ENCODE assay signal across 8 cellular contexts in the genomic region with DNA sequence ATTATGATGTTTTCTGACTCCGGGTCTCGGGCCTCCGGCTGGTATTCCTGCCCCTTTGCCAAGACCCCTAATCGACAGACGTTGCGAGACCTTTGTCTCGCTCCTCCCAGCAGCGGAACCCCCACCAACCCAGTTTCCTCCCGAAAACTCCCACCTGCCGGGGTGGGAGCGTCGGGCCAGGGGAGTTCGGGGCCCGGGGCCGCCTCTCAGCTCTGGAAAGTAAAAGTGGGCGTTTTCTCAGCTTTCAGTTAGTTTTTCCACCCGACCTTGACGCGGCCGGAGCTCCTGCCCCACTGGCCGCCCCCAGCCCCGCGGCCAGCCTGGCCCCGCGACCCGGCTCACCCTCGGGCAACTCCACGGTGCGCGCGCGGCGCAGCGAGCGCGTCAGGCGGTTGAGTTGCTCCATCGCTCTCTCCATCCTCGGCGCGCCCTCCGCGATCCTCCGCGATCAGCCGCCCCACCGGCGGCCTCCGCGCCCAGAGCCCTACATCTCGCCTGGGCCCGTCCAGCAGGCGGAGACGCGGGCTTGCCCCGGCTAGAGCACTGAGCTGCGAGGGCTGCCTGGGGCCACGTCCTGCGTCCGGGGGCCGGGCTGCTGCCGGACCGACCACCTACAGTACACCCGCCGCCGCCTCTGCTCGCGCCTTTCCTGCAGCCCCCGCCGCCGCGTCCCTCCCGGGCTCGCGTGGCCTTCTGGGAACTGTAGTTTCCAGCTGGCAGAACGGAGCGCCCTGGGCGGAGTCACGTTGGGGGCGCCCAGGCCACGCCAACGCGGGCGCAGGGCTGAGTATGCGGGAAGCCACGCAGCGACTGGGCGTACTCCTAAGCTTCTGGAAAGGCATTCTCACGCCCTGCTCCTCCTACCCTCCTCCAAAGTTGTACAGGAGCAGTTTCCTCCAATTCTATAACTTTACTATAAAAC. TPM values are rescaled to one million over a fixed set of nuclear protein-coding genes. Genes with fewer than 3 reads are reported as not detected.
A peak's percentile ranks its signal among the peaks of the same experiment; 100 is the strongest.
DNase-seq lines count a peak whose midpoint lies in the region; ATAC-seq, FAIRE-seq and TF ChIP-seq lines count a peak whose summit lies in the region.

A gene with protein sequence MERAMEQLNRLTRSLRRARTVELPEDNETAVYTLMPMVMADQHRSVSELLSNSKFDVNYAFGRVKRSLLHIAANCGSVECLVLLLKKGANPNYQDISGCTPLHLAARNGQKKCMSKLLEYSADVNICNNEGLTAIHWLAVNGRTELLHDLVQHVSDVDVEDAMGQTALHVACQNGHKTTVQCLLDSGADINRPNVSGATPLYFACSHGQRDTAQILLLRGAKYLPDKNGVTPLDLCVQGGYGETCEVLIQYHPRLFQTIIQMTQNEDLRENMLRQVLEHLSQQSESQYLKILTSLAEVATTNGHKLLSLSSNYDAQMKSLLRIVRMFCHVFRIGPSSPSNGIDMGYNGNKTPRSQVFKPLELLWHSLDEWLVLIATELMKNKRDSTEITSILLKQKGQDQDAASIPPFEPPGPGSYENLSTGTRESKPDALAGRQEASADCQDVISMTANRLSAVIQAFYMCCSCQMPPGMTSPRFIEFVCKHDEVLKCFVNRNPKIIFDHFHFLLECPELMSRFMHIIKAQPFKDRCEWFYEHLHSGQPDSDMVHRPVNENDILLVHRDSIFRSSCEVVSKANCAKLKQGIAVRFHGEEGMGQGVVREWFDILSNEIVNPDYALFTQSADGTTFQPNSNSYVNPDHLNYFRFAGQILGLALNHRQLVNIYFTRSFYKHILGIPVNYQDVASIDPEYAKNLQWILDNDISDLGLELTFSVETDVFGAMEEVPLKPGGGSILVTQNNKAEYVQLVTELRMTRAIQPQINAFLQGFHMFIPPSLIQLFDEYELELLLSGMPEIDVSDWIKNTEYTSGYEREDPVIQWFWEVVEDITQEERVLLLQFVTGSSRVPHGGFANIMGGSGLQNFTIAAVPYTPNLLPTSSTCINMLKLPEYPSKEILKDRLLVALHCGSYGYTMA (minus strand): TSS at position 695 of the 922 bp plus-strand sequence. CDS start 277 bp downstream, at position 418.

- H3K4me1 ChIP-seq in A549, result peaks cover 6% of the 10 kb centered on the region; the same call in 1 of the 3 replicates

- H3K27ac ChIP-seq in A549 (peak within 1 kb of the TSS; percentile 80 to 87), skin epidermis (peak within 1 kb of the TSS; percentile 46 to 85 (median 78))

- DNase-seq in A549 (ENCODE audit: low read depth in 1 of 2, low spot score in 1 of 2), result peak; percentile 78 to 83
- DNase-seq in NCI-H2107 (lab: John Stamatoyannopoulos, UW), result peak; percentile 82
- DNase-seq in UCSD-AML1 (lab: John Stamatoyannopoulos, UW; ENCODE audit: unreplicated experiment), result peak; percentile 92
- peak; percentile 52 for DNase-seq in brain pericyte (ENCODE audit: low read depth, low spot score)

- POLR2A ChIA-PET in A549 (lab: Yijun Ruan, JAX), result interaction anchor here (1.5 kb wide), 1 partner anchor 98 kb away, joined by 15 read pairs; a partner anchor contains a TSS

- peak within 1 kb of the TSS; percentile 64 for H3K4me3 ChIP-seq in A549
- peak within 1 kb of the TSS; percentile 92 for H3K4me3 ChIP-seq in iPS-18c (ENCODE audit: insufficient read depth, low read depth, low read length)
- H3K4me3 ChIP-seq in skin epidermis, result peak within 1 kb of the TSS; percentile 66 to 98 (median 90)

- peak within 1 kb of the TSS; percentile 90 for H3K4me2 ChIP-seq in A549

- no peak for FAIRE-seq in A549 (lab: Jason Lieb, UNC)

- no peak for TF ChIP-seq RAD21 in A549 (conservative IDR thresholded peaks at IDR 0.05 in 1 of 2, IDR thresholded peaks at IDR 0.05 in 1 of 2)

- WGBS in A549 (ENCODE audit: missing lambda C conversion rate), result under 1% methylated on average over 41 of the region's 89 CpGs

- peak; percentile 53 for TF ChIP-seq POLR2A in A549 (IDR thresholded peaks at IDR 0.05; ENCODE audit: low read length)

- no peak for TF ChIP-seq EP300 in A549 (IDR thresholded peaks at IDR 0.05)

- CTCF ChIA-PET in A549 (lab: Yijun Ruan, JAX), result interaction anchor here (1.0 to 1.6 kb wide), 5 partner anchors 8 to 219 kb away, joined by 3 to 6 read pairs (median 4); no protein-coding TSS in a partner anchor

- peak; percentile 99 to 100 for ATAC-seq in A549
- ATAC-seq in GM18520 (IDR thresholded peaks at IDR 0.05; ENCODE audit: unreplicated experiment), result peak; percentile 100
- peak; percentile 100 for ATAC-seq in HG03064 (IDR thresholded peaks at IDR 0.05; ENCODE audit: low read depth, unreplicated experiment)

- H3K9me3 ChIP-seq in A549 (no peaks in the 10 kb centered on the region), iPS-18c (ENCODE audit: control insufficient read depth, insufficient read depth, low read length) (no peaks in the 10 kb centered on the region)

- TF ChIP-seq CTCF in A549 (IDR thresholded peaks at IDR 0.05), result no peak

TF ChIP-seq in A549, 52 proteins besides CTCF, POLR2A, EP300 and RAD21:
- TF ChIP-seq HOXA7 (CRISPR knock-in tag; IDR thresholded peaks at IDR 0.05) (no peak), TP53 (CRISPR knock-in tag; IDR thresholded peaks at IDR 0.05) (no peak), CBX8 (IDR thresholded peaks at IDR 0.05) (no peak), JUN (IDR thresholded peaks at IDR 0.05) (peak in 1 of 2 experiments; percentile 41; a peak in 1 of 5 replicates), EHF (CRISPR knock-in tag; IDR thresholded peaks at IDR 0.05) (no peak), GATA3 (IDR thresholded peaks at IDR 0.05; ENCODE audit: borderline replicate concordance) (no peak), MAZ (IDR thresholded peaks at IDR 0.05; ENCODE audit: borderline replicate concordance, low read depth, low read length) (0 out of 2 replicates have a peak, but pooled peaks have one; percentile 35), RFX5 (IDR thresholded peaks at IDR 0.05) (no peak), PHF8 (IDR thresholded peaks at IDR 0.05; ENCODE audit: borderline replicate concordance, low read depth) (peak; percentile 51; the same call in 1 of the 2 replicates), ZFP36 (IDR thresholded peaks at IDR 0.05; ENCODE audit: borderline replicate concordance, partially characterized antibody) (no peak)
- TF ChIP-seq, protein P1, sequence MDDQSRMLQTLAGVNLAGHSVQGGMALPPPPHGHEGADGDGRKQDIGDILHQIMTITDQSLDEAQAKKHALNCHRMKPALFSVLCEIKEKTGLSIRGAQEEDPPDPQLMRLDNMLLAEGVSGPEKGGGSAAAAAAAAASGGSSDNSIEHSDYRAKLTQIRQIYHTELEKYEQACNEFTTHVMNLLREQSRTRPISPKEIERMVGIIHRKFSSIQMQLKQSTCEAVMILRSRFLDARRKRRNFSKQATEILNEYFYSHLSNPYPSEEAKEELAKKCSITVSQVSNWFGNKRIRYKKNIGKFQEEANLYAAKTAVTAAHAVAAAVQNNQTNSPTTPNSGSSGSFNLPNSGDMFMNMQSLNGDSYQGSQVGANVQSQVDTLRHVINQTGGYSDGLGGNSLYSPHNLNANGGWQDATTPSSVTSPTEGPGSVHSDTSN (IDR thresholded peaks at IDR 0.05), result no peak
- TF ChIP-seq, protein P2, sequence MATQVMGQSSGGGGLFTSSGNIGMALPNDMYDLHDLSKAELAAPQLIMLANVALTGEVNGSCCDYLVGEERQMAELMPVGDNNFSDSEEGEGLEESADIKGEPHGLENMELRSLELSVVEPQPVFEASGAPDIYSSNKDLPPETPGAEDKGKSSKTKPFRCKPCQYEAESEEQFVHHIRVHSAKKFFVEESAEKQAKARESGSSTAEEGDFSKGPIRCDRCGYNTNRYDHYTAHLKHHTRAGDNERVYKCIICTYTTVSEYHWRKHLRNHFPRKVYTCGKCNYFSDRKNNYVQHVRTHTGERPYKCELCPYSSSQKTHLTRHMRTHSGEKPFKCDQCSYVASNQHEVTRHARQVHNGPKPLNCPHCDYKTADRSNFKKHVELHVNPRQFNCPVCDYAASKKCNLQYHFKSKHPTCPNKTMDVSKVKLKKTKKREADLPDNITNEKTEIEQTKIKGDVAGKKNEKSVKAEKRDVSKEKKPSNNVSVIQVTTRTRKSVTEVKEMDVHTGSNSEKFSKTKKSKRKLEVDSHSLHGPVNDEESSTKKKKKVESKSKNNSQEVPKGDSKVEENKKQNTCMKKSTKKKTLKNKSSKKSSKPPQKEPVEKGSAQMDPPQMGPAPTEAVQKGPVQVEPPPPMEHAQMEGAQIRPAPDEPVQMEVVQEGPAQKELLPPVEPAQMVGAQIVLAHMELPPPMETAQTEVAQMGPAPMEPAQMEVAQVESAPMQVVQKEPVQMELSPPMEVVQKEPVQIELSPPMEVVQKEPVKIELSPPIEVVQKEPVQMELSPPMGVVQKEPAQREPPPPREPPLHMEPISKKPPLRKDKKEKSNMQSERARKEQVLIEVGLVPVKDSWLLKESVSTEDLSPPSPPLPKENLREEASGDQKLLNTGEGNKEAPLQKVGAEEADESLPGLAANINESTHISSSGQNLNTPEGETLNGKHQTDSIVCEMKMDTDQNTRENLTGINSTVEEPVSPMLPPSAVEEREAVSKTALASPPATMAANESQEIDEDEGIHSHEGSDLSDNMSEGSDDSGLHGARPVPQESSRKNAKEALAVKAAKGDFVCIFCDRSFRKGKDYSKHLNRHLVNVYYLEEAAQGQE (IDR thresholded peaks at IDR 0.05), result no peak
- TF ChIP-seq, protein P3, sequence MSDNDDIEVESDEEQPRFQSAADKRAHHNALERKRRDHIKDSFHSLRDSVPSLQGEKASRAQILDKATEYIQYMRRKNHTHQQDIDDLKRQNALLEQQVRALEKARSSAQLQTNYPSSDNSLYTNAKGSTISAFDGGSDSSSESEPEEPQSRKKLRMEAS (IDR thresholded peaks at IDR 0.05), result peak; percentile 50

RNA-seq across cellular contexts. Expression of the gene that starts here (rescaled TPM):
- polyA plus RNA-seq in A549 (2011; rRNA removed) (7.7 and 9.7 TPM in 2 replicates), A549 (2017; fragmentation: RNase III; extraction: RNeasy Plus Mini Kit Qiagen cat#74134 plus additional on column Dnase treatment) (3.1 to 3.4 TPM (median 3.4 TPM) in 3 replicates)
- polyA plus RNA-seq in A549 (2012; cell fraction: cytosol; rRNA removed), result 2.1 and 2.3 TPM in 2 replicates
- 3.1 and 3.3 TPM in 2 replicates for polyA plus RNA-seq in A549 (2012; cell fraction: nucleus; rRNA removed)
- 9.2 and 10.5 TPM in 2 replicates for polyA minus RNA-seq in A549 (2011; rRNA and poly(A)+ RNA removed)

Comparison
In these comparisons a context has a peak if more than half of its experiments do, and no peak if none do; other contexts are left out.
1. Peak in every context shown above with its lines: DNase-seq, ATAC-seq, H3K4me3 ChIP-seq and H3K27ac ChIP-seq.